9 cellular contexts compared by ENCODE assay signal in the genomic region with DNA sequence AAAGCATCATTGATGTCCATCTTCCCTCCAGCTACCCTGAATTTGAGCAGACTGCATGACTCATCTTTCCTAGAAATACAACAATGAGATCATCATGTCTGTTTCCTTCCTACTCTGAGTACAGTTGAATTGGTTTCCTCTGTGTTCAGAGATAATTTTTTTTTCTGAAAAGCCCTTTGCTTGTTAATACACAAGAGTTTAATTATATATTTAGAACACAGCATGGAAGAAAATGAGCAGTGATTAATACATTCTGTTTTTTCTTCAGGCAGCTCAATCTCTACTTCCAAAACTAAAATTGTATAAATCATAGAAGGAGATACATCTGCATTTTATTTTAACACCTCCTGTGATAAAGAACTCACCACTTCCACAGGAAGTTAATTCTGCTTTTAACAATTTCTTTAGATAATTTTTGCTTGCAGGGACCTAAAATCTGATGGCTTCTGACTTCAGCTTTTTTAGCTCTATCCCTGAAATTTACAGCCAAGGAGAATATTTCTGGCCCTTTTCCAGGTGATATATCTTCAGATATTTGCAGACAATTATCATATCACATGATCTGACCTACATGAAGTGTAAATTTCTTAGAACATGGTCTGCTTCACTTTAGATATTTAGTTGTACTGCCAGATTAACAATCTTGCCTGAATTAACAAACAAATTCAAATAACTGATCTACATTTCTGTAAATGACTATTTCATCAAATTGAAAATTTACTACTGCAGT.
DNase-seq lines count a peak whose midpoint lies in the region; ATAC-seq and TF ChIP-seq lines count a peak whose summit lies in the region.
"Had no signal": no experiment of that assay in that cellular context is flagged by ENCODE, and none has a peak within 500 bp of the region (broad histone marks: within the 10 kb centered on the region; RNA-seq: fewer than 3 reads in every experiment).

No MANE protein-coding gene starts in this region.

- no peaks in the 10 kb centered on the region for H3F3A ChIP-seq in MM.1S (ENCODE audit: insufficient read depth, low read length)

- H3K4me3 ChIP-seq in MM.1S (ENCODE audit: low read length), result no peak overlapping the region
- H3K4me3 ChIP-seq in astrocyte of the cerebellum (ENCODE audit: low read depth, low read length), result no peak overlapping the region

- H3K36me3 ChIP-seq in MM.1S (replicated peaks; ENCODE audit: insufficient read depth, low read length), result no peaks in the 10 kb centered on the region

- no peaks in the 10 kb centered on the region for H3K9me2 ChIP-seq in MM.1S (replicated peaks; ENCODE audit: insufficient read depth, low read length)

- no peak overlapping the region for H2AFZ ChIP-seq in MM.1S (ENCODE audit: low read length)

- DNase-seq in COR-L47 (lab: John Stamatoyannopoulos, UW), result peak; percentile 18
- peak; percentile 25 for DNase-seq in MM.1S
- peak; percentile 24 for DNase-seq in astrocyte of the cerebellum (ENCODE audit: low read depth)
- DNase-seq in lung microvascular endothelial cell (ENCODE audit: low read depth in 2 of 2), result peak; percentile 85 to 88
- no peak for DNase-seq in epidermal melanocyte (ENCODE audit: insufficient read length, low spot score)
- DNase-seq in activated CD8-positive, alpha-beta memory T cell treated with anti-CD3 and anti-CD28 coated beads for 24 hours, result no peak
- no peak for DNase-seq in NCI-H510A treated with DMSO at 0.1 percent for 48 hours (lab: John Stamatoyannopoulos, UW)

- H3K4me1 ChIP-seq in MM.1S (ENCODE audit: low read length), result no peaks in the 10 kb centered on the region

- ATAC-seq in HG03159 (IDR thresholded peaks at IDR 0.05; ENCODE audit: unreplicated experiment), result no peak
- ATAC-seq: stimulated activated memory B cell treated with anti-CD40 and anti-IgM and Interleukin-4, amounts not matched to agents 10 μg/mL and 1 μg/mL and 100 μg/mL, for 72 hours had no signal

- H3K27me3 ChIP-seq in MM.1S (replicated peaks; ENCODE audit: insufficient read depth, low read length), result no peaks in the 10 kb centered on the region

- TF ChIP-seq CTCF in MM.1S (IDR thresholded peaks at IDR 0.05; ENCODE audit: low read length), result no peak
- TF ChIP-seq CTCF in astrocyte of the cerebellum (IDR thresholded peaks at IDR 0.05; ENCODE audit: low read depth, low read length, missing control alignments), result no peak

- in situ Hi-C loops in astrocyte of the cerebellum (cut with HindIII; ENCODE audit: low sequenced_read_pairs), result no loop called here

- no peaks in the 10 kb centered on the region for H4K20me1 ChIP-seq in MM.1S (ENCODE audit: insufficient read depth, low read length)

- no peak overlapping the region for H3K4me2 ChIP-seq in MM.1S (ENCODE audit: low read depth, low read length)

- H3K9ac ChIP-seq in MM.1S (ENCODE audit: low read length), result no peak overlapping the region

- no peak overlapping the region for H3K27ac ChIP-seq in MM.1S (ENCODE audit: low read length)

- H3K9me3 ChIP-seq in MM.1S (replicated peaks; ENCODE audit: insufficient read depth, low read length), result no peaks in the 10 kb centered on the region

- H3K79me2 ChIP-seq in MM.1S (ENCODE audit: low read length), result no peaks in the 10 kb centered on the region

Comparison
In these comparisons a context has a peak if more than half of its experiments do, and no peak if none do; other contexts are left out.
1. DNase-seq: peak in COR-L47 (single experiment), MM.1S (single experiment), astrocyte of the cerebellum (single experiment) and lung microvascular endothelial cell (2 of 2); none in epidermal melanocyte (single experiment), activated CD8-positive, alpha-beta memory T cell treated with anti-CD3 and anti-CD28 coated beads for 24 hours (single experiment) and NCI-H510A treated with DMSO at 0.1 percent for 48 hours (single experiment).